Comparison of ENCODE assay signal across 16 cellular contexts in genomic region chr15:74340139-74340538, GRCh38. TPM values are rescaled to one million over a fixed set of nuclear protein-coding genes. Genes with fewer than 3 reads are reported as not detected.
DNase-seq lines count a peak whose midpoint lies in the region; ATAC-seq and TF ChIP-seq lines count a peak whose summit lies in the region.
"Had no signal": no experiment of that assay in that cellular context is flagged by ENCODE, and none has a peak within 500 bp of the region (broad histone marks: within the 10 kb centered on the region; RNA-seq: fewer than 3 reads in every experiment).

No MANE protein-coding gene starts in this region.

- no peak for TF ChIP-seq CTCF in RWPE2 (IDR thresholded peaks at IDR 0.05; ENCODE audit: poor library complexity, severe bottlenecking)
- no peak for TF ChIP-seq CTCF in retinal pigment epithelial cell (conservative IDR thresholded peaks at IDR 0.05; ENCODE audit: low read depth, low read length)

- peaks cover 39% of the 10 kb centered on the region for H3K27me3 Mint-ChIP-seq in stimulated activated memory B cell treated with anti-CD40 and anti-IgM and Interleukin-4, amounts not matched to agents 10 μg/mL and 1 μg/mL and 100 μg/mL, for 72 hours

- H3K9me3 ChIP-seq in RWPE2 (ENCODE audit: severe bottlenecking) = no peaks in the 10 kb centered on the region

- peak; percentile 22 for DNase-seq in HCEC 1CT
- no peak for DNase-seq in RWPE2 (ENCODE audit: low spot score)
- DNase-seq in retinal pigment epithelial cell (ENCODE audit: low read depth) = peak; percentile 14
- DNase-seq in medulla oblongata (ENCODE audit: extremely low spot score) = no peak
- DNase-seq in COLO829 (ENCODE audit: low spot score) = no peak
- DNase-seq: activated naive CD4-positive, alpha-beta T cell treated with anti-CD3 and anti-CD28 coated beads, Interleukin-2, amount 10 ng/mL, durations not matched to agents 7 days and 5 days; central memory CD4-positive, alpha-beta T cell; left colon; natural killer cell; NCI-H187 treated with DMSO at 0.1 percent for 48 hours; NCI-H82; stimulated activated CD4-positive, alpha-beta T cell treated with anti-CD3 and anti-CD28 coated beads, Interleukin-4, amount 100 ng/mL, for 24 hours had no signal

- H3K27ac ChIP-seq in RWPE2 (ENCODE audit: poor library complexity, severe bottlenecking) = no peak overlapping the region
- H3K27ac ChIP-seq: VCaP had no signal

- no peaks in the 10 kb centered on the region for H3K9me3 Mint-ChIP-seq in stimulated activated memory B cell treated with anti-CD40 and anti-IgM and Interleukin-4, amounts not matched to agents 10 μg/mL and 1 μg/mL and 100 μg/mL, for 72 hours
- H3K9me3 Mint-ChIP-seq: activated naive CD4-positive, alpha-beta T cell treated with anti-CD3 and anti-CD28 coated beads, Interleukin-2, amount 10 ng/mL, durations not matched to agents 7 days and 5 days; natural killer cell had no signal

- peak; percentile 67 for ATAC-seq in RWPE2 (ENCODE audit: low read depth)
- ATAC-seq in esophagus mucosa = peak; percentile 33
- no peak for ATAC-seq in stimulated activated memory B cell treated with anti-CD40 and anti-IgM and Interleukin-4, amounts not matched to agents 10 μg/mL and 1 μg/mL and 100 μg/mL, for 72 hours
- ATAC-seq in GM19035 (IDR thresholded peaks at IDR 0.05; ENCODE audit: unreplicated experiment) = no peak
- ATAC-seq: left colon had no signal

- no peaks in the 10 kb centered on the region for H3K27me3 ChIP-seq in RWPE2 (ENCODE audit: insufficient read depth, poor library complexity, severe bottlenecking)

- no peak overlapping the region for H3K27ac Mint-ChIP-seq in stimulated activated memory B cell treated with anti-CD40 and anti-IgM and Interleukin-4, amounts not matched to agents 10 μg/mL and 1 μg/mL and 100 μg/mL, for 72 hours
- H3K27ac Mint-ChIP-seq: activated naive CD4-positive, alpha-beta T cell treated with anti-CD3 and anti-CD28 coated beads, Interleukin-2, amount 10 ng/mL, durations not matched to agents 7 days and 5 days; natural killer cell had no signal

- H3K36me3 ChIP-seq in RWPE2 (ENCODE audit: low read depth) = no peaks in the 10 kb centered on the region

- H3K4me3 ChIP-seq in RWPE2 (ENCODE audit: severe bottlenecking) (no peak overlapping the region), retinal pigment epithelial cell (ENCODE audit: low read length) (no peak overlapping the region)

- no peaks in the 10 kb centered on the region for H3K36me3 Mint-ChIP-seq in stimulated activated memory B cell treated with anti-CD40 and anti-IgM and Interleukin-4, amounts not matched to agents 10 μg/mL and 1 μg/mL and 100 μg/mL, for 72 hours
- H3K36me3 Mint-ChIP-seq: activated naive CD4-positive, alpha-beta T cell treated with anti-CD3 and anti-CD28 coated beads, Interleukin-2, amount 10 ng/mL, durations not matched to agents 7 days and 5 days; natural killer cell had no signal

- H3K4me3 Mint-ChIP-seq in stimulated activated memory B cell treated with anti-CD40 and anti-IgM and Interleukin-4, amounts not matched to agents 10 μg/mL and 1 μg/mL and 100 μg/mL, for 72 hours = no peak overlapping the region
- H3K4me3 Mint-ChIP-seq: activated naive CD4-positive, alpha-beta T cell treated with anti-CD3 and anti-CD28 coated beads, Interleukin-2, amount 10 ng/mL, durations not matched to agents 7 days and 5 days; natural killer cell had no signal

- H3K4me1 Mint-ChIP-seq in stimulated activated memory B cell treated with anti-CD40 and anti-IgM and Interleukin-4, amounts not matched to agents 10 μg/mL and 1 μg/mL and 100 μg/mL, for 72 hours = no peaks in the 10 kb centered on the region
- H3K4me1 Mint-ChIP-seq: activated naive CD4-positive, alpha-beta T cell treated with anti-CD3 and anti-CD28 coated beads, Interleukin-2, amount 10 ng/mL, durations not matched to agents 7 days and 5 days had no signal

- H3K4me1 ChIP-seq in RWPE2 (ENCODE audit: insufficient read depth, poor library complexity, severe bottlenecking) = peaks cover 8% of the 10 kb centered on the region

RNA-seq across cellular contexts. Expression of gene CYP11A1, which starts 27.3 kb away (rescaled TPM):
- total RNA-seq in esophagus mucosa = 3.2 TPM

Comparison
In these comparisons a context has a peak if more than half of its experiments do, and no peak if none do; other contexts are left out.
1. DNase-seq: peak in HCEC 1CT (single experiment) and retinal pigment epithelial cell (single experiment); none in RWPE2 (single experiment), medulla oblongata (single experiment) and COLO829 (single experiment).
2. ATAC-seq: peak in RWPE2 (single experiment) and esophagus mucosa (single experiment); none in stimulated activated memory B cell treated with anti-CD40 and anti-IgM and Interleukin-4, amounts not matched to agents 10 μg/mL and 1 μg/mL and 100 μg/mL, for 72 hours (single experiment) and GM19035 (single experiment).